In genomic region chr3:171770689-171771620, GRCh38 we compare ENCODE assay signal across 7 cellular contexts. TPM values are rescaled to one million over a fixed set of nuclear protein-coding genes. Genes with fewer than 3 reads are reported as not detected.
DNase-seq lines count a peak whose midpoint lies in the region; ATAC-seq, FAIRE-seq and TF ChIP-seq lines count a peak whose summit lies in the region.

No MANE protein-coding gene starts in this region.

- H3K9ac ChIP-seq in GM12878 (ENCODE audit: control insufficient read depth, insufficient read depth, low read length), result no peak overlapping the region
- no peak overlapping the region for H3K9ac ChIP-seq in smooth muscle cell (ENCODE audit: low read depth)

- no peak for TF ChIP-seq CTCF in GM12878 (IDR thresholded peaks at IDR 0.05 in 2 of 3, conservative IDR thresholded peaks at IDR 0.05 in 1 of 3; ENCODE audit: control insufficient read depth in 2 of 3, extremely low read depth in 1 of 3, insufficient read depth in 1 of 3, low read depth in 3 of 3, low read length in 3 of 3)
- no peak for TF ChIP-seq CTCF in smooth muscle cell (IDR thresholded peaks at IDR 0.05; ENCODE audit: borderline replicate concordance, insufficient read depth, poor library complexity, severe bottlenecking)

- peak; percentile 64 for ATAC-seq in GM21576 (IDR thresholded peaks at IDR 0.05; ENCODE audit: unreplicated experiment)
- ATAC-seq in GM12878, result peak; percentile 85

- intact Hi-C loops in GM12878 (cut with micrococcal nuclease; ENCODE audit: unreplicated experiment), result loop anchor here (5.0 kb wide), 1 partner anchor 69 kb away; no protein-coding TSS in a partner anchor

- DNase-seq in NCI-H1436 (lab: John Stamatoyannopoulos, UW), result peak; percentile 53
- peak; percentile 48 for DNase-seq in GM12878 (ENCODE audit: low read depth, low spot score)
- DNase-seq in iPS-NIHi11 (ENCODE audit: low spot score), result peak; percentile 84
- no peak for DNase-seq in smooth muscle cell (lab: John Stamatoyannopoulos, UW; ENCODE audit: unreplicated experiment)
- DNase-seq in NCI-H2081 (lab: John Stamatoyannopoulos, UW), result no peak
- no peak for DNase-seq in cerebellum (ENCODE audit: low spot score)

- H3K9me3 ChIP-seq in GM12878 (replicated peaks; ENCODE audit: control insufficient read depth, insufficient read depth, low read length) (no peaks in the 10 kb centered on the region), smooth muscle cell (replicated peaks; ENCODE audit: low read depth) (no peaks in the 10 kb centered on the region)

- no peaks in the 10 kb centered on the region for H3K4me1 ChIP-seq in GM12878 (ENCODE audit: control insufficient read depth, insufficient read depth, low read length)
- no peaks in the 10 kb centered on the region for H3K4me1 ChIP-seq in smooth muscle cell (ENCODE audit: low read depth)

- H3K4me3 ChIP-seq in GM12878, result no peak overlapping the region
- H3K4me3 ChIP-seq in smooth muscle cell, result peak overlapping the region; percentile 44

- H2AFZ ChIP-seq in GM12878 (ENCODE audit: control insufficient read depth, low read depth, low read length) (no peak overlapping the region), smooth muscle cell (ENCODE audit: low read depth) (no peak overlapping the region)

- RAD21 ChIA-PET in GM12878 (lab: Charles Lee; ENCODE audit: unreplicated experiment), result interaction anchor here (0.8 to 18.8 kb wide), 33 partner anchors 8 to 809 kb away, joined by 3 to 333 read pairs (median 13); partner anchors contain the start of gene PLD1

- H3K36me3 ChIP-seq in GM12878 (ENCODE audit: control insufficient read depth in 2 of 2, insufficient read depth in 2 of 2, low read length in 1 of 2), result no peaks in the 10 kb centered on the region
- no peaks in the 10 kb centered on the region for H3K36me3 ChIP-seq in smooth muscle cell (ENCODE audit: low read depth)

- POLR2A ChIA-PET in GM12878 (lab: Charles Lee), result interaction anchor here (0.6 to 3.1 kb wide), 15 partner anchors 10 to 79 kb away, joined by 3 to 22 read pairs (median 5); no protein-coding TSS in a partner anchor

- FAIRE-seq in GM12878 (lab: Jason Lieb, UNC), result peak; percentile 69

- no peak for TF ChIP-seq EP300 in GM12878 (IDR thresholded peaks at IDR 0.05; ENCODE audit: borderline replicate concordance in 1 of 2, control insufficient read depth in 1 of 2, low read depth in 2 of 2, low read length in 2 of 2)

- BruUV-seq in GM12878 (replicated peaks; lab: Mats Ljungman, UMichigan), result TSS peak; percentile 66

- H3K4me2 ChIP-seq in GM12878 (ENCODE audit: control insufficient read depth, insufficient read depth) (no peak overlapping the region), smooth muscle cell (peak overlapping the region; percentile 73)

- 32% methylated on average over 10 of the region's 10 CpGs for WGBS in GM12878 (ENCODE audit: insufficient coverage, insufficient replicate concordance, low lambda C conversion rate, missing lambda C conversion rate)
- WGBS in smooth muscle cell (ENCODE audit: low lambda C conversion rate), result 55% methylated on average over 10 of the region's 10 CpGs

- H3K27me3 ChIP-seq in GM12878 (replicated peaks in 1 of 2; ENCODE audit: control insufficient read depth in 2 of 2, insufficient read depth in 2 of 2, low read length in 1 of 2), result no peaks in the 10 kb centered on the region
- no peaks in the 10 kb centered on the region for H3K27me3 ChIP-seq in smooth muscle cell (ENCODE audit: low read depth)

- H3K79me2 ChIP-seq in GM12878 (ENCODE audit: control insufficient read depth, insufficient read depth, low read length) (peaks cover 2% of the 10 kb centered on the region; the same call in 1 of the 2 replicates), smooth muscle cell (ENCODE audit: low read depth) (peaks cover 83% of the 10 kb centered on the region)

- CTCF ChIA-PET in GM12878 (lab: Yijun Ruan, JAX), result interaction anchor here (0.8 to 10.5 kb wide), 52 partner anchors 8 to 806 kb away, joined by 3 to 274 read pairs (median 12); no protein-coding TSS in a partner anchor

- no peak for TF ChIP-seq POLR2A in GM12878 (IDR thresholded peaks at IDR 0.05; ENCODE audit: low read depth, low read length)

- H4K20me1 ChIP-seq in GM12878 (ENCODE audit: control insufficient read depth, insufficient read depth) (no peaks in the 10 kb centered on the region; the same call in 1 of the 2 replicates), smooth muscle cell (ENCODE audit: low read depth) (peaks cover 36% of the 10 kb centered on the region)

- H3K27ac ChIP-seq in GM12878 (ENCODE audit: control insufficient read depth, insufficient read depth), result no peak overlapping the region
- H3K27ac ChIP-seq in smooth muscle cell (ENCODE audit: low read depth), result peak overlapping the region; percentile 18

- TF ChIP-seq RAD21 in GM12878 (IDR thresholded peaks at IDR 0.05; ENCODE audit: insufficient read depth, low read depth, low read length), result no peak

- SMC1A ChIA-PET in GM12878 (lab: Charles Lee; ENCODE audit: uncharacterized antibody, unreplicated experiment), result interaction anchor here (0.7 to 11.1 kb wide), 51 partner anchors 7 to 809 kb away, joined by 3 to 192 read pairs (median 11); partner anchors contain the start of gene PLD1

- H3F3A ChIP-seq in smooth muscle cell (ENCODE audit: low read depth), result no peaks in the 10 kb centered on the region

- in situ Hi-C loops in GM12878 (cut with MboI), result loop anchor here (5.0 kb wide), 1 partner anchor 124 kb away; no protein-coding TSS in a partner anchor

TF ChIP-seq in GM12878, 131 proteins besides CTCF, POLR2A, EP300 and RAD21:
- TF ChIP-seq ZNF217 (IDR thresholded peaks at IDR 0.05) (no peak), PKNOX1 (IDR thresholded peaks at IDR 0.05) (0 out of 2 replicates have a peak, but pooled peaks have one; percentile 13)

RNA-seq across cellular contexts. Expression of gene PLD1, which starts 39.3 kb away (rescaled TPM):
- 526 and 546 TPM in 2 replicates for total RNA-seq in GM12878 (2013; cell fraction: nucleolus; rRNA removed)
- total RNA-seq in GM12878 (2014; rRNA removed) (3.2 and 4.4 TPM in 2 replicates), GM12878 (2014; rRNA removed; fragmentation: Illumina TruSeq; extraction: Trizol) (3.8 and 5.1 TPM in 2 replicates), GM12878 (2021) (7.5 and 7.8 TPM in 2 replicates), smooth muscle cell (33.8 and 36.1 TPM in 2 replicates), cerebellum (16.8 TPM)
- polyA plus RNA-seq in GM12878 (2011; ENCODE audit: low read depth), result 2.0 TPM
- polyA plus RNA-seq in GM12878 (2011; rRNA removed) (108 and 130 TPM in 2 replicates), GM12878 (2014; fragmentation: Illumina TruSeq; extraction: Trizol) (3.4 and 6.5 TPM in 2 replicates), GM12878 (2014; fragmentation: Nextera tagmentation; extraction: Ambion mirVana) (1 to 10 TPM; 3.1 to 3.4 TPM), GM12878 (2014; rRNA removed) (2.4 and 2.9 TPM in 2 replicates), GM12878 (2016; fragmentation: Nextera tagmentation; extraction: Ambion mirVana) (1 to 10 TPM; 4.3 to 5.8 TPM), smooth muscle cell (15.2 and 15.6 TPM in 2 replicates)
- 53.4 and 59.3 TPM in 2 replicates for polyA plus RNA-seq in GM12878 (2011; cell fraction: cytosol; rRNA removed)
- 108 and 131 TPM in 2 replicates for polyA plus RNA-seq in GM12878 (2011; cell fraction: nucleus; rRNA removed)
- 1.2 and 2.7 TPM in 2 replicates for polyA plus RNA-seq in GM12878 (2012)
- 228 and 285 TPM in 2 replicates for polyA minus RNA-seq in GM12878 (2011; rRNA and poly(A)+ RNA removed)
- 42.9 and 75.5 TPM in 2 replicates for polyA minus RNA-seq in GM12878 (2011; cell fraction: cytosol; rRNA and poly(A)+ RNA removed)
- polyA minus RNA-seq in GM12878 (2011; cell fraction: nucleus; rRNA and poly(A)+ RNA removed), result 205 and 292 TPM in 2 replicates

Comparison
In these comparisons a context has a peak if more than half of its experiments do, and no peak if none do; other contexts are left out.
1. DNase-seq: peak in NCI-H1436 (single experiment), GM12878 (single experiment) and iPS-NIHi11 (single experiment); none in smooth muscle cell (single experiment), NCI-H2081 (0 of 2) and cerebellum (single experiment).